ENCODE assay signal across 8 cellular contexts in genomic region chr22:36221799-36222751, GRCh38. TPM values are rescaled to one million over a fixed set of nuclear protein-coding genes. Genes with fewer than 3 reads are reported as not detected.
DNase-seq lines count a peak whose midpoint lies in the region; ATAC-seq lines count a peak whose summit lies in the region.

No MANE protein-coding gene starts in this region.

- H4K20me1 ChIP-seq in GM23248 (ENCODE audit: insufficient read depth) = no peaks in the 10 kb centered on the region

- H3K4me1 Mint-ChIP-seq in activated naive CD8-positive, alpha-beta T cell treated with anti-CD3 and anti-CD28 coated beads, Interleukin-2, amount 50 U/mL, for 24 hours = peaks cover 5% of the 10 kb centered on the region

- H2AFZ ChIP-seq in GM23248 = no peak overlapping the region

- no peaks in the 10 kb centered on the region for H3K36me3 ChIP-seq in GM23248 (ENCODE audit: low read depth)

- H3F3A ChIP-seq in GM23248 (ENCODE audit: insufficient read depth) = peaks cover 25% of the 10 kb centered on the region

- ATAC-seq in activated naive CD8-positive, alpha-beta T cell treated with anti-CD3 and anti-CD28 coated beads, Interleukin-2, amount 50 U/mL, for 24 hours = no peak
- ATAC-seq in HG03442 (IDR thresholded peaks at IDR 0.05; ENCODE audit: unreplicated experiment) (no peak), HG03039 (IDR thresholded peaks at IDR 0.05; ENCODE audit: unreplicated experiment) (no peak)

- no peak overlapping the region for H3K9ac ChIP-seq in GM23248

- peaks cover 9% of the 10 kb centered on the region for H3K27me3 Mint-ChIP-seq in activated naive CD8-positive, alpha-beta T cell treated with anti-CD3 and anti-CD28 coated beads, Interleukin-2, amount 50 U/mL, for 24 hours

- H3K4me1 ChIP-seq in GM23248 (ENCODE audit: insufficient read depth) = peaks cover 17% of the 10 kb centered on the region

- DNase-seq in Ammon's horn (ENCODE audit: low spot score) (peak; percentile 78), GM23248 (peak; percentile 55), RPMI8226 (peak; percentile 76), hippocampal formation (lab: John Stamatoyannopoulos, UW) (peak; percentile 7 to 27)
- peak; percentile 65 for DNase-seq in activated naive CD8-positive, alpha-beta T cell treated with anti-CD3 and anti-CD28 coated beads, Interleukin-2, amount 50 U/mL, for 24 hours
- peak; percentile 67 for DNase-seq in stimulated activated CD4-positive, alpha-beta T cell treated with anti-CD3 and anti-CD28 coated beads, Interleukin-15, amount 100 ng/mL, for 24 hours

- no peaks in the 10 kb centered on the region for H3K9me3 Mint-ChIP-seq in activated naive CD8-positive, alpha-beta T cell treated with anti-CD3 and anti-CD28 coated beads, Interleukin-2, amount 50 U/mL, for 24 hours

- H3K4me3 ChIP-seq in GM23248 = no peak overlapping the region

- peak overlapping the region; percentile 56 for H3K4me3 Mint-ChIP-seq in activated naive CD8-positive, alpha-beta T cell treated with anti-CD3 and anti-CD28 coated beads, Interleukin-2, amount 50 U/mL, for 24 hours

- in situ Hi-C loops in GM23248 (cut with MboI) = no loop called here

- peaks cover 2% of the 10 kb centered on the region for H3K36me3 Mint-ChIP-seq in activated naive CD8-positive, alpha-beta T cell treated with anti-CD3 and anti-CD28 coated beads, Interleukin-2, amount 50 U/mL, for 24 hours (ENCODE audit: low read depth)

- H3K9me2 ChIP-seq in GM23248 (ENCODE audit: insufficient read depth) = no peaks in the 10 kb centered on the region

- no peak overlapping the region for H3K27ac Mint-ChIP-seq in activated naive CD8-positive, alpha-beta T cell treated with anti-CD3 and anti-CD28 coated beads, Interleukin-2, amount 50 U/mL, for 24 hours

- 0 out of 2 replicates have a peak, but pooled peaks cover 8% of the 10 kb centered on the region for H3K27me3 ChIP-seq in GM23248 (replicated peaks; ENCODE audit: insufficient read depth)

- H3K9me3 ChIP-seq in GM23248 (ENCODE audit: low read depth) = no peaks in the 10 kb centered on the region

- no peaks in the 10 kb centered on the region for H3K79me2 ChIP-seq in GM23248 (ENCODE audit: insufficient read depth)

- H3K4me2 ChIP-seq in GM23248 (ENCODE audit: unreplicated experiment) = peak overlapping the region; percentile 71

- 33 to 35% methylated on average over 7 of the region's 7 CpGs for WGBS in GM23248 (ENCODE audit: low coverage in 1 of 2, low lambda C conversion rate in 2 of 2, missing lambda C conversion rate in 2 of 2), 2 experiments

- H3K27ac ChIP-seq in GM23248 = no peak overlapping the region

RNA-seq across cellular contexts. Expression of gene APOL2, which starts 17.3 kb away (rescaled TPM):
- total RNA-seq in GM23248 (2014; rRNA removed; shearing (Covaris generic)) = 37.7 and 43.8 TPM in 2 replicates
- 28.4 and 31.6 TPM in 2 replicates for polyA plus RNA-seq in GM23248 (2016; fragmentation: Nextera tagmentation; extraction: Ambion mirVana)

RNA-seq across cellular contexts. Expression of gene APOL4, which starts 20.5 kb away (rescaled TPM):
- total RNA-seq in GM23248 (2014; rRNA removed; shearing (Covaris generic)) = not detected in 2 replicates
- polyA plus RNA-seq in GM23248 (2016; fragmentation: Nextera tagmentation; extraction: Ambion mirVana) = 0.06 TPM in 1 of 2 replicates, not detected in the other

RNA-seq across cellular contexts. Expression of gene APOL1, which starts 30.9 kb away (rescaled TPM):
- total RNA-seq in GM23248 (2014; rRNA removed; shearing (Covaris generic)) = 8.3 and 8.6 TPM in 2 replicates
- polyA plus RNA-seq in GM23248 (2016; fragmentation: Nextera tagmentation; extraction: Ambion mirVana) = 12.8 and 14.2 TPM in 2 replicates

Comparison
In these comparisons a context has a peak if more than half of its experiments do, and no peak if none do; other contexts are left out.
1. DNase-seq: peak in every context shown above with its lines; median percentile 78 in Ammon's horn; 76 in RPMI8226; 67 in stimulated activated CD4-positive, alpha-beta T cell treated with anti-CD3 and anti-CD28 coated beads, Interleukin-15, amount 100 ng/mL, for 24 hours; 65 in activated naive CD8-positive, alpha-beta T cell treated with anti-CD3 and anti-CD28 coated beads, Interleukin-2, amount 50 U/mL, for 24 hours; 55 in GM23248; 17 in hippocampal formation.